In genomic region chr10:94357193-94357592, GRCh38 we compare ENCODE assay signal across 28 cellular contexts.
"Had no signal": no experiment of that assay in that cellular context is flagged by ENCODE, and none has a peak within 500 bp of the region (broad histone marks: within the 10 kb centered on the region; RNA-seq: fewer than 3 reads in every experiment).

No MANE protein-coding gene starts in this region.

- H3K27ac ChIP-seq: adrenal gland, body of pancreas, esophagus muscularis mucosa, foreskin keratinocyte, gastrocnemius medialis, heart left ventricle had no signal

- H3K27ac Mint-ChIP-seq: activated CD8-positive, alpha-beta T cell treated with anti-CD3 and anti-CD28 coated beads, Interleukin-2, amount 10 ng/mL, durations not matched to agents 7 days and 5 days; activated naive CD4-positive, alpha-beta T cell treated with anti-CD3 and anti-CD28 coated beads for 36 hours; activated naive CD4-positive, alpha-beta T cell treated with anti-CD3 and anti-CD28 coated beads, Interleukin-2, amount 50 U/mL, for 24 hours; activated naive CD8-positive, alpha-beta T cell treated with anti-CD3 and anti-CD28 coated beads for 36 hours; activated naive CD8-positive, alpha-beta T cell treated with anti-CD3 and anti-CD28 coated beads, Interleukin-2, amount 50 U/mL, for 24 hours; activated T-helper 2 cell treated with anti-CD3 and anti-CD28 coated beads, Interferon-gamma antibody, Interleukin-2, Interleukin-4, amounts not matched to agents 10 μg/mL and 5 μg/mL and 100 μg/mL, durations not matched to agents 14 hours and 24 hours and 36 hours had no signal

- H3K4me3 Mint-ChIP-seq: activated CD8-positive, alpha-beta T cell treated with anti-CD3 and anti-CD28 coated beads, Interleukin-2, amount 10 ng/mL, durations not matched to agents 7 days and 5 days; activated naive CD4-positive, alpha-beta T cell treated with anti-CD3 and anti-CD28 coated beads for 36 hours; activated naive CD4-positive, alpha-beta T cell treated with anti-CD3 and anti-CD28 coated beads, Interleukin-2, amount 50 U/mL, for 24 hours; activated naive CD8-positive, alpha-beta T cell treated with anti-CD3 and anti-CD28 coated beads for 36 hours; activated naive CD8-positive, alpha-beta T cell treated with anti-CD3 and anti-CD28 coated beads, Interleukin-2, amount 50 U/mL, for 24 hours; activated T-cell treated with anti-CD3 and anti-CD28 coated beads, Interleukin-2, amount 50 U/mL, for 4 hours; effector memory CD8-positive, alpha-beta T cell had no signal

- H3K9me3 ChIP-seq: adrenal gland, body of pancreas, esophagus muscularis mucosa, gastrocnemius medialis, heart left ventricle had no signal

- H3K9me3 Mint-ChIP-seq: activated naive CD4-positive, alpha-beta T cell treated with anti-CD3 and anti-CD28 coated beads for 36 hours; activated naive CD4-positive, alpha-beta T cell treated with anti-CD3 and anti-CD28 coated beads, Interleukin-2, amount 50 U/mL, for 24 hours; activated naive CD8-positive, alpha-beta T cell treated with anti-CD3 and anti-CD28 coated beads for 36 hours; activated naive CD8-positive, alpha-beta T cell treated with anti-CD3 and anti-CD28 coated beads, Interleukin-2, amount 50 U/mL, for 24 hours; activated T-cell treated with anti-CD3 and anti-CD28 coated beads, Interleukin-2, amount 50 U/mL, for 4 hours; activated T-helper 2 cell treated with anti-CD3 and anti-CD28 coated beads, Interferon-gamma antibody, Interleukin-2, Interleukin-4, amounts not matched to agents 10 μg/mL and 5 μg/mL and 100 μg/mL, durations not matched to agents 14 hours and 24 hours and 36 hours; effector memory CD8-positive, alpha-beta T cell had no signal

- ATAC-seq: activated CD8-positive, alpha-beta T cell treated with anti-CD3 and anti-CD28 coated beads, Interleukin-2, amount 10 ng/mL, durations not matched to agents 7 days and 5 days; activated naive CD8-positive, alpha-beta T cell treated with anti-CD3 and anti-CD28 coated beads, Interleukin-2, amount 50 U/mL, for 24 hours; activated T-cell treated with anti-CD3 and anti-CD28 coated beads, Interleukin-2, amount 50 U/mL, for 4 hours; body of pancreas; effector memory CD8-positive, alpha-beta T cell; foreskin keratinocyte; gastrocnemius medialis; heart left ventricle had no signal

- H3K27me3 ChIP-seq: adrenal gland, body of pancreas, esophagus muscularis mucosa, foreskin keratinocyte, gastrocnemius medialis, heart left ventricle had no signal

- FAIRE-seq: colon had no signal

- DNase-seq: activated CD4-positive, alpha-beta T cell treated with anti-CD3 and anti-CD28 coated beads for 48 hours; activated CD4-positive, alpha-beta T cell treated with anti-CD3 and anti-CD28 coated beads, Interleukin-2, amount 50 U/mL, for 1 hour; activated CD4-positive, alpha-beta T cell treated with anti-CD3 and anti-CD28 coated beads, Interleukin-2, amount 50 U/mL, for 48 hours; activated CD4-positive, CD25-positive, alpha-beta regulatory T cell; activated CD8-positive, alpha-beta T cell treated with anti-CD3 and anti-CD28 coated beads, Interleukin-2, amount 10 ng/mL, durations not matched to agents 7 days and 5 days; activated effector memory CD4-positive, alpha-beta T cell treated with anti-CD3 and anti-CD28 coated beads, Interleukin-2, amount 50 U/mL, for 16 hours; activated naive CD4-positive, alpha-beta T cell treated with anti-CD3 and anti-CD28 coated beads for 36 hours; activated naive CD8-positive, alpha-beta T cell treated with anti-CD3 and anti-CD28 coated beads for 36 hours; activated naive CD8-positive, alpha-beta T cell treated with anti-CD3 and anti-CD28 coated beads, Interleukin-2, amount 50 U/mL, for 24 hours; activated T-cell treated with anti-CD3 and anti-CD28 coated beads, Interleukin-2, amount 50 U/mL, for 4 hours; adrenal gland; amygdala; aorta; body of pancreas; caudate nucleus; cortex of kidney; dermis blood vessel endothelial cell; effector CD4-positive, alpha-beta T cell; effector memory CD8-positive, alpha-beta T cell; erythroblast; foreskin keratinocyte; gastrocnemius medialis; glutamatergic neuron; heart left ventricle had no signal

- H3K4me3 ChIP-seq: adrenal gland, body of pancreas, esophagus muscularis mucosa, gastrocnemius medialis, heart left ventricle had no signal
